In the genomic region with DNA sequence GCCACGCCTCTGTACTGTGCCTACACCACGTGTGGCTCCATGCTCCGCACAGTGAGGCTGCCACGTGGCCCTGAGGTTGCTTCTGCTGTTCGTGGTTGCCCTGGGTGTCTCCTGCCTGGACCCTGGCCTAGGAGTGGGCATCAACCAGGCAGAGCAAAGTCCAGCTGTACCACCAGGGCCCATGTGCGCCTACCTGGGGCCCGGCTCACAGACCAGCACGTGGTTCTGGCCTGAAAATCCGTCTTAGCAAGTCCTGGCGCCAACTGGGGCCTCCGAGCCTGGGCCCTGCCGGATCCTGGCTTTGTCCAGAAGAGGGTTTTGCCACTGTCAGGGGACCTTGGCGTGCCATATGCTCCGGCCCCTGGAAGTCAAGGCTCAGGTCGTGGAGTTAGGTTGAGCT, we compare ENCODE assay signal across 1 cellular context.
TF ChIP-seq lines count a peak whose summit lies in the region.

No MANE protein-coding gene starts in this region.

TF ChIP-seq in HepG2, 621 proteins besides CTCF, POLR2A, EP300 and RAD21:
- TF ChIP-seq, protein P1, sequence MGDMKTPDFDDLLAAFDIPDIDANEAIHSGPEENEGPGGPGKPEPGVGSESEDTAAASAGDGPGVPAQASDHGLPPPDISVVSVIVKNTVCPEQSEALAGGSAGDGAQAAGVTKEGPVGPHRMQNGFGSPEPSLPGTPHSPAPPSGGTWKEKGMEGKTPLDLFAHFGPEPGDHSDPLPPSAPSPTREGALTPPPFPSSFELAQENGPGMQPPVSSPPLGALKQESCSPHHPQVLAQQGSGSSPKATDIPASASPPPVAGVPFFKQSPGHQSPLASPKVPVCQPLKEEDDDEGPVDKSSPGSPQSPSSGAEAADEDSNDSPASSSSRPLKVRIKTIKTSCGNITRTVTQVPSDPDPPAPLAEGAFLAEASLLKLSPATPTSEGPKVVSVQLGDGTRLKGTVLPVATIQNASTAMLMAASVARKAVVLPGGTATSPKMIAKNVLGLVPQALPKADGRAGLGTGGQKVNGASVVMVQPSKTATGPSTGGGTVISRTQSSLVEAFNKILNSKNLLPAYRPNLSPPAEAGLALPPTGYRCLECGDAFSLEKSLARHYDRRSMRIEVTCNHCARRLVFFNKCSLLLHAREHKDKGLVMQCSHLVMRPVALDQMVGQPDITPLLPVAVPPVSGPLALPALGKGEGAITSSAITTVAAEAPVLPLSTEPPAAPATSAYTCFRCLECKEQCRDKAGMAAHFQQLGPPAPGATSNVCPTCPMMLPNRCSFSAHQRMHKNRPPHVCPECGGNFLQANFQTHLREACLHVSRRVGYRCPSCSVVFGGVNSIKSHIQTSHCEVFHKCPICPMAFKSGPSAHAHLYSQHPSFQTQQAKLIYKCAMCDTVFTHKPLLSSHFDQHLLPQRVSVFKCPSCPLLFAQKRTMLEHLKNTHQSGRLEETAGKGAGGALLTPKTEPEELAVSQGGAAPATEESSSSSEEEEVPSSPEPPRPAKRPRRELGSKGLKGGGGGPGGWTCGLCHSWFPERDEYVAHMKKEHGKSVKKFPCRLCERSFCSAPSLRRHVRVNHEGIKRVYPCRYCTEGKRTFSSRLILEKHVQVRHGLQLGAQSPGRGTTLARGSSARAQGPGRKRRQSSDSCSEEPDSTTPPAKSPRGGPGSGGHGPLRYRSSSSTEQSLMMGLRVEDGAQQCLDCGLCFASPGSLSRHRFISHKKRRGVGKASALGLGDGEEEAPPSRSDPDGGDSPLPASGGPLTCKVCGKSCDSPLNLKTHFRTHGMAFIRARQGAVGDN (CRISPR knock-in tag; IDR thresholded peaks at IDR 0.05), result peak; percentile 48
- TF ChIP-seq, protein P2, sequence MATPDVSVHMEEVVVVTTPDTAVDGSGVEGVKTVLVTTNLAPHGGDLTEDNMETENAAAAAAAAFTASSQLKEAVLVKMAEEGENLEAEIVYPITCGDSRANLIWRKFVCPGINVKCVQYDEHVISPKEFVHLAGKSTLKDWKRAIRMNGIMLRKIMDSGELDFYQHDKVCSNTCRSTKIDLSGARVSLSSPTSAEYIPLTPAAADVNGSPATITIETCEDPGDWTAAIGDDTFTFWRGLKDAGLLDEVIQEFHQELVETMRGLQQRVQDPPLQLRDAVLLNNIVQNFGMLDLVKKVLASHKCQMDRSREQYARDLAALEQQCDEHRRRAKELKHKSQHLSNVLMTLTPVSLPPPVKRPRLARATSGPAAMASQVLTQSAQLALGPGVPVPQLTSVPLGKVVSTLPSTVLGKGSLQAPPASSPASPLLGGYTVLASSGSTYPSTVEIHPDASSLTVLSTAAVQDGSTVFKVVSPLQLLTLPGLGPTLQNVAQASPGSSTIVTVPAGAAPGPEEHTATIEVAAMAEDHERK (CRISPR knock-in tag; IDR thresholded peaks at IDR 0.05; ENCODE audit: low read depth), result no peak
- no peak for TF ChIP-seq CREB1 (IDR thresholded peaks at IDR 0.05)
- TF ChIP-seq CREB1 (CRISPR knock-in tag; IDR thresholded peaks at IDR 0.05), result no peak
- TF ChIP-seq, protein P3, sequence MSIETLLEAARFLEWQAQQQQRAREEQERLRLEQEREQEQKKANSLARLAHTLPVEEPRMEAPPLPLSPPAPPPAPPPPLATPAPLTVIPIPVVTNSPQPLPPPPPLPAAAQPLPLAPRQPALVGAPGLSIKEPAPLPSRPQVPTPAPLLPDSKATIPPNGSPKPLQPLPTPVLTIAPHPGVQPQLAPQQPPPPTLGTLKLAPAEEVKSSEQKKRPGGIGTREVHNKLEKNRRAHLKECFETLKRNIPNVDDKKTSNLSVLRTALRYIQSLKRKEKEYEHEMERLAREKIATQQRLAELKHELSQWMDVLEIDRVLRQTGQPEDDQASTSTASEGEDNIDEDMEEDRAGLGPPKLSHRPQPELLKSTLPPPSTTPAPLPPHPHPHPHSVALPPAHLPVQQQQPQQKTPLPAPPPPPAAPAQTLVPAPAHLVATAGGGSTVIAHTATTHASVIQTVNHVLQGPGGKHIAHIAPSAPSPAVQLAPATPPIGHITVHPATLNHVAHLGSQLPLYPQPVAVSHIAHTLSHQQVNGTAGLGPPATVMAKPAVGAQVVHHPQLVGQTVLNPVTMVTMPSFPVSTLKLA (IDR thresholded peaks at IDR 0.05), result peak; percentile 56
- no peak for TF ChIP-seq ZNF605 (CRISPR knock-in tag; IDR thresholded peaks at IDR 0.05)
- TF ChIP-seq MYC (CRISPR knock-in tag; IDR thresholded peaks at IDR 0.05; ENCODE audit: borderline replicate concordance), result 0 out of 2 replicates have a peak, but pooled peaks have one; percentile 23
TF ChIP-seq in HepG2: peak in this region for 3.
